12 cellular contexts compared by ENCODE assay signal in the genomic region with DNA sequence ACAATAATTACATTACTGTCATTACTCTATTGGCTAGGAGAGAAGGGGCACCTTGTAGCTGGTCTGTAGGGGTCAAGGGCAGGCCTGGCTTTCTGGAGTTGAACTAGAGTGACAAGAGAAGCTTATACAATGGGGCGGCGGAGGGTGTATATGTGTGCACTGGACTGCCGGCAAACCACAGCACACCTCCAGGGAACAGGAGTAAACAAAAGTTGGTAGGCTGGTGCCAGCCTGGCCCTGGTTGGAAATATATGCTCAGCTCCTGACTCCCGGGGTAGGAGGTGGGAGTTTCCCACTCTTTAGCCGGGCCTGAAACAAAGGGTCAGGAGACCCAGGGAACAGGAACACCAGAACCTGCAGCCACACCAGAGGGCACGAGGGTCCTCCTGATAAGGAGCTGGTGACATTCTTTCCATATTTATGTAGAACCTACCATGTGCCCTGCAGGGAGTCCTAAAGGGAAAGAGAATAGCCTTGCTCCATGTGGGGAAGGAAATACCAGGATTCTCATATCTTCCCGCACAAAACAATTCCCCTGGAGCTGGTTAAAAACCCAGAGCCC. TPM values are rescaled to one million over a fixed set of nuclear protein-coding genes. Genes with fewer than 3 reads are reported as not detected.
DNase-seq lines count a peak whose midpoint lies in the region; ATAC-seq and TF ChIP-seq lines count a peak whose summit lies in the region.
"Had no signal": no experiment of that assay in that cellular context is flagged by ENCODE, and none has a peak within 500 bp of the region (broad histone marks: within the 10 kb centered on the region; RNA-seq: fewer than 3 reads in every experiment).

No MANE protein-coding gene starts in this region.

- H3K4me3 Mint-ChIP-seq in activated T-cell treated with anti-CD3 and anti-CD28 coated beads, Interleukin-2, amount 50 U/mL, for 72 hours = peak overlapping the region; percentile 5 to 75
- no peak overlapping the region for H3K4me3 Mint-ChIP-seq in activated T-cell treated with anti-CD3 and anti-CD28 coated beads, Interleukin-2, amount 50 U/mL, for 4 hours
- H3K4me3 Mint-ChIP-seq in type B pancreatic cell = peak overlapping the region; percentile 83

- 37 to 41% methylated on average over 6 to 7 of the region's 7 CpGs for WGBS in body of pancreas, 2 donors

- H3K9me3 Mint-ChIP-seq in activated T-cell treated with anti-CD3 and anti-CD28 coated beads, Interleukin-2, amount 50 U/mL, for 72 hours = no peaks in the 10 kb centered on the region
- no peaks in the 10 kb centered on the region for H3K9me3 Mint-ChIP-seq in activated T-cell treated with anti-CD3 and anti-CD28 coated beads, Interleukin-2, amount 50 U/mL, for 4 hours
- no peaks in the 10 kb centered on the region for H3K9me3 Mint-ChIP-seq in type B pancreatic cell

- intact Hi-C loops in body of pancreas (cut with DNase I) = no loop called here

- no peaks in the 10 kb centered on the region for H3K9me3 ChIP-seq in body of pancreas

- DNase-seq in activated T-cell treated with anti-CD3 and anti-CD28 coated beads, Interleukin-2, amount 50 U/mL, for 72 hours = no peak
- DNase-seq in activated T-cell treated with anti-CD3 and anti-CD28 coated beads, Interleukin-2, amount 50 U/mL, for 4 hours = no peak
- DNase-seq in body of pancreas (peak; percentile 36 to 64 (median 42)), left kidney (ENCODE audit: low read depth, low spot score) (peak; percentile 24), type B pancreatic cell (ENCODE audit: extremely low spot score, unreplicated experiment) (no peak), germinal center (ENCODE audit: low spot score) (no peak), retina (no peak)
- DNase-seq: activated T-cell treated with anti-CD3 and anti-CD28 coated beads, Interleukin-2, amount 50 U/mL, for 1 hour; NCI-H1436 treated with DMSO at 0.1 percent for 48 hours had no signal

- H3K4me1 Mint-ChIP-seq in activated T-cell treated with anti-CD3 and anti-CD28 coated beads, Interleukin-2, amount 50 U/mL, for 72 hours (ENCODE audit: low read depth) = peaks cover 12% of the 10 kb centered on the region
- peaks cover 11% of the 10 kb centered on the region for H3K4me1 Mint-ChIP-seq in activated T-cell treated with anti-CD3 and anti-CD28 coated beads, Interleukin-2, amount 50 U/mL, for 4 hours (ENCODE audit: low read depth)
- H3K4me1 Mint-ChIP-seq in type B pancreatic cell (ENCODE audit: unreplicated experiment) = peaks cover 41% of the 10 kb centered on the region

- TF ChIP-seq CTCF in body of pancreas (IDR thresholded peaks at IDR 0.05) (no peak), type B pancreatic cell (conservative IDR thresholded peaks at IDR 0.05) (no peak)

- no peak for ATAC-seq in activated T-cell treated with anti-CD3 and anti-CD28 coated beads, Interleukin-2, amount 50 U/mL, for 72 hours (replicated peaks in 1 of 2)
- ATAC-seq in activated T-cell treated with anti-CD3 and anti-CD28 coated beads, Interleukin-2, amount 50 U/mL, for 4 hours = no peak
- ATAC-seq in body of pancreas = peak; percentile 31
- ATAC-seq in GM21528 (IDR thresholded peaks at IDR 0.05; ENCODE audit: low FRiP score, unreplicated experiment) = no peak

- H3K36me3 Mint-ChIP-seq in activated T-cell treated with anti-CD3 and anti-CD28 coated beads, Interleukin-2, amount 50 U/mL, for 72 hours (ENCODE audit: insufficient read depth in 2 of 2) = no peaks in the 10 kb centered on the region
- no peaks in the 10 kb centered on the region for H3K36me3 Mint-ChIP-seq in activated T-cell treated with anti-CD3 and anti-CD28 coated beads, Interleukin-2, amount 50 U/mL, for 4 hours (ENCODE audit: insufficient read depth)
- peaks cover 4% of the 10 kb centered on the region for H3K36me3 Mint-ChIP-seq in type B pancreatic cell

- peaks cover 56% of the 10 kb centered on the region for H3K4me1 ChIP-seq in body of pancreas

- H3K27me3 ChIP-seq in body of pancreas = no peaks in the 10 kb centered on the region

- H3K27me3 Mint-ChIP-seq in activated T-cell treated with anti-CD3 and anti-CD28 coated beads, Interleukin-2, amount 50 U/mL, for 72 hours (ENCODE audit: low read depth) = peaks cover 22% of the 10 kb centered on the region
- peaks cover 17% of the 10 kb centered on the region for H3K27me3 Mint-ChIP-seq in activated T-cell treated with anti-CD3 and anti-CD28 coated beads, Interleukin-2, amount 50 U/mL, for 4 hours (ENCODE audit: low read depth)
- H3K27me3 Mint-ChIP-seq in type B pancreatic cell = peaks cover 6% of the 10 kb centered on the region

- peak overlapping the region in 3 of 4 donors; percentile 42 to 73 (median 71) for H3K27ac ChIP-seq in body of pancreas

- TF ChIP-seq POLR2A in body of pancreas (IDR thresholded peaks at IDR 0.05) = no peak

- no peak overlapping the region for H3K4me3 ChIP-seq in body of pancreas

- H3K36me3 ChIP-seq in body of pancreas (replicated peaks in 1 of 2; ENCODE audit: insufficient read depth in 1 of 2, low read depth in 2 of 2) = peaks cover 0 to 1% of the 10 kb centered on the region in 2 donors

- no peak overlapping the region for H3K27ac Mint-ChIP-seq in activated T-cell treated with anti-CD3 and anti-CD28 coated beads, Interleukin-2, amount 50 U/mL, for 72 hours
- H3K27ac Mint-ChIP-seq in type B pancreatic cell = peak overlapping the region; percentile 98

RNA-seq across cellular contexts. Expression of a gene that starts 5.1 kb away (rescaled TPM):
- total RNA-seq in activated T-cell treated with anti-CD3 and anti-CD28 coated beads, Interleukin-2, amount 50 U/mL, for 72 hours = under 1 TPM; 0.26 to 0.65 TPM
- under 1 TPM; 0.11 to 0.30 (median 0.29) TPM for total RNA-seq in activated T-cell treated with anti-CD3 and anti-CD28 coated beads, Interleukin-2, amount 50 U/mL, for 4 hours
- 10 to 100 TPM; 22.1 to 26.0 TPM for total RNA-seq in body of pancreas
- 22.9 and 56.4 TPM in 2 replicates for total RNA-seq in type B pancreatic cell (ENCODE audit: low replicate concordance)
- total RNA-seq: RPMI7951 had no signal

RNA-seq across cellular contexts. Expression of a gene that starts 35.9 kb away (rescaled TPM):
- total RNA-seq in activated T-cell treated with anti-CD3 and anti-CD28 coated beads, Interleukin-2, amount 50 U/mL, for 72 hours = under 1 TPM; 0.14 to 0.21 TPM
- total RNA-seq in activated T-cell treated with anti-CD3 and anti-CD28 coated beads, Interleukin-2, amount 50 U/mL, for 4 hours = not detected
- not detected for total RNA-seq in body of pancreas
- total RNA-seq in type B pancreatic cell (ENCODE audit: low replicate concordance) = 0.41 and 0.57 TPM in 2 replicates
- total RNA-seq: dermis microvascular lymphatic vessel endothelial cell, RPMI7951 had no signal

RNA-seq across cellular contexts. Expression of a gene that starts 57.5 kb away (rescaled TPM):
- total RNA-seq in activated T-cell treated with anti-CD3 and anti-CD28 coated beads, Interleukin-2, amount 50 U/mL, for 72 hours = 1 to 10 TPM; 4.8 to 6.5 TPM
- total RNA-seq in activated T-cell treated with anti-CD3 and anti-CD28 coated beads, Interleukin-2, amount 50 U/mL, for 4 hours = 1 to 10 TPM in 2 of 3 donors, under 1 TPM in 1; 0.47 to 1.8 (median 1.2) TPM
- total RNA-seq in body of pancreas (not detected), type B pancreatic cell (ENCODE audit: low replicate concordance) (0.67 and 1.1 TPM in 2 replicates)
- total RNA-seq: RPMI7951 had no signal

Comparison
In these comparisons a context has a peak if more than half of its experiments do, and no peak if none do; other contexts are left out.
1. DNase-seq: peak in body of pancreas (4 of 4) and left kidney (single experiment); none in activated T-cell treated with anti-CD3 and anti-CD28 coated beads, Interleukin-2, amount 50 U/mL, for 72 hours (0 of 2), activated T-cell treated with anti-CD3 and anti-CD28 coated beads, Interleukin-2, amount 50 U/mL, for 4 hours (single experiment), type B pancreatic cell (single experiment), germinal center (single experiment) and retina (single experiment).
2. RNA of a gene that starts 5.1 kb away (total RNA-seq): 22.1 to 26.0 TPM in body of pancreas and 22.9 to 56.4 TPM in type B pancreatic cell; 0.26 to 0.65 TPM in activated T-cell treated with anti-CD3 and anti-CD28 coated beads, Interleukin-2, amount 50 U/mL, for 72 hours and 0.11 to 0.30 TPM in activated T-cell treated with anti-CD3 and anti-CD28 coated beads, Interleukin-2, amount 50 U/mL, for 4 hours; every median in the first group is over 10 times any median in the second.